ENCODE assay signal across 1 cellular context in the genomic region with DNA sequence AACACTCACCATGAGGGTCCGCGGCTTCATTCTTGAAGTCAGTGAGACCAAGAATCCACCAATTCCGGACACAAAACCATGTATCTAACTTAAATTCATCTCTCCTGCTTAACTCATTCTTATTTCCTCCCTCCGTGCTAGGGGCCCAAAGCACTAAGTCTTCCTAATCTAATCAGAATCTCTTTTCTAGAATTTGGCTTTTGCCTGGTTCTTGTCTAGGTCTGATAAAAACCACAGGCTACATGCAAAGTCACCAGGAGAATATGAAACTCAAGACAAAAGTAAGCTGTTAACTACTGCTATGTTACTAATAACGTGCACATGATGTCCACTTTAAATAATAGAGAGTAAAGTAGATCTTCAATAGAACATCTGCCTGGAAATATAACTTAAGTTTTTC.
TF ChIP-seq lines count a peak whose summit lies in the region.

No MANE protein-coding gene starts in this region.

TF ChIP-seq in WTC11, 78 proteins besides CTCF, POLR2A, EP300 and RAD21 (continued from another document):
- TF ChIP-seq, protein P1, sequence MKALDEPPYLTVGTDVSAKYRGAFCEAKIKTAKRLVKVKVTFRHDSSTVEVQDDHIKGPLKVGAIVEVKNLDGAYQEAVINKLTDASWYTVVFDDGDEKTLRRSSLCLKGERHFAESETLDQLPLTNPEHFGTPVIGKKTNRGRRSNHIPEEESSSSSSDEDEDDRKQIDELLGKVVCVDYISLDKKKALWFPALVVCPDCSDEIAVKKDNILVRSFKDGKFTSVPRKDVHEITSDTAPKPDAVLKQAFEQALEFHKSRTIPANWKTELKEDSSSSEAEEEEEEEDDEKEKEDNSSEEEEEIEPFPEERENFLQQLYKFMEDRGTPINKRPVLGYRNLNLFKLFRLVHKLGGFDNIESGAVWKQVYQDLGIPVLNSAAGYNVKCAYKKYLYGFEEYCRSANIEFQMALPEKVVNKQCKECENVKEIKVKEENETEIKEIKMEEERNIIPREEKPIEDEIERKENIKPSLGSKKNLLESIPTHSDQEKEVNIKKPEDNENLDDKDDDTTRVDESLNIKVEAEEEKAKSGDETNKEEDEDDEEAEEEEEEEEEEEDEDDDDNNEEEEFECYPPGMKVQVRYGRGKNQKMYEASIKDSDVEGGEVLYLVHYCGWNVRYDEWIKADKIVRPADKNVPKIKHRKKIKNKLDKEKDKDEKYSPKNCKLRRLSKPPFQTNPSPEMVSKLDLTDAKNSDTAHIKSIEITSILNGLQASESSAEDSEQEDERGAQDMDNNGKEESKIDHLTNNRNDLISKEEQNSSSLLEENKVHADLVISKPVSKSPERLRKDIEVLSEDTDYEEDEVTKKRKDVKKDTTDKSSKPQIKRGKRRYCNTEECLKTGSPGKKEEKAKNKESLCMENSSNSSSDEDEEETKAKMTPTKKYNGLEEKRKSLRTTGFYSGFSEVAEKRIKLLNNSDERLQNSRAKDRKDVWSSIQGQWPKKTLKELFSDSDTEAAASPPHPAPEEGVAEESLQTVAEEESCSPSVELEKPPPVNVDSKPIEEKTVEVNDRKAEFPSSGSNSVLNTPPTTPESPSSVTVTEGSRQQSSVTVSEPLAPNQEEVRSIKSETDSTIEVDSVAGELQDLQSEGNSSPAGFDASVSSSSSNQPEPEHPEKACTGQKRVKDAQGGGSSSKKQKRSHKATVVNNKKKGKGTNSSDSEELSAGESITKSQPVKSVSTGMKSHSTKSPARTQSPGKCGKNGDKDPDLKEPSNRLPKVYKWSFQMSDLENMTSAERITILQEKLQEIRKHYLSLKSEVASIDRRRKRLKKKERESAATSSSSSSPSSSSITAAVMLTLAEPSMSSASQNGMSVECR (CRISPR knock-in tag; IDR thresholded peaks at IDR 0.05; ENCODE audit: borderline replicate concordance), result no peak
- TF ChIP-seq NFE2L1 (CRISPR knock-in tag; IDR thresholded peaks at IDR 0.05) (no peak), MXD4 (CRISPR knock-in tag; IDR thresholded peaks at IDR 0.05; ENCODE audit: borderline replicate concordance) (no peak), JAZF1 (CRISPR knock-in tag; IDR thresholded peaks at IDR 0.05) (no peak), SP1 (CRISPR knock-in tag; conservative IDR thresholded peaks at IDR 0.05) (no peak), FOXJ3 (CRISPR knock-in tag; IDR thresholded peaks at IDR 0.05; ENCODE audit: borderline replicate concordance) (no peak), ZNF219 (CRISPR knock-in tag; IDR thresholded peaks at IDR 0.05; ENCODE audit: borderline replicate concordance) (no peak), ETV6 (CRISPR knock-in tag; IDR thresholded peaks at IDR 0.05) (no peak), ZNF232 (CRISPR knock-in tag; IDR thresholded peaks at IDR 0.05) (no peak), FOXP1 (CRISPR knock-in tag; IDR thresholded peaks at IDR 0.05; ENCODE audit: borderline replicate concordance) (no peak), NR3C1 (CRISPR knock-in tag; conservative IDR thresholded peaks at IDR 0.05; ENCODE audit: low read depth) (no peak)
- TF ChIP-seq, protein P2, sequence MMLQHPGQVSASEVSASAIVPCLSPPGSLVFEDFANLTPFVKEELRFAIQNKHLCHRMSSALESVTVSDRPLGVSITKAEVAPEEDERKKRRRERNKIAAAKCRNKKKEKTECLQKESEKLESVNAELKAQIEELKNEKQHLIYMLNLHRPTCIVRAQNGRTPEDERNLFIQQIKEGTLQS (CRISPR knock-in tag; conservative IDR thresholded peaks at IDR 0.05), result no peak
